2 cellular contexts compared by ENCODE assay signal in genomic region chr6:26159417-26160273, GRCh38.
TF ChIP-seq lines count a peak whose summit lies in the region.

No MANE protein-coding gene starts in this region.

TF ChIP-seq in K562, 482 proteins besides CTCF, POLR2A, EP300 and RAD21 (continued from another document and continues in another):
- TF ChIP-seq CHD7 (IDR thresholded peaks at IDR 0.05; ENCODE audit: low read depth, low read length) (no peak), JUNB (CRISPR knock-in tag; conservative IDR thresholded peaks at IDR 0.05) (no peak), HNRNPH1 (optimal IDR thresholded peaks at IDR 0.05; ENCODE audit: low read depth, low read length) (peak; percentile 48), SRSF3 (IDR thresholded peaks at IDR 0.05; ENCODE audit: insufficient read depth, low read length) (no peak), XRCC5 (IDR thresholded peaks at IDR 0.05; ENCODE audit: low read depth, low read length) (0 out of 2 replicates have a peak, but pooled peaks have one; percentile 34)

TF ChIP-seq in liver, 16 proteins besides CTCF, POLR2A, EP300 and RAD21 (continued from another document):
- TF ChIP-seq ZBTB33 (IDR thresholded peaks at IDR 0.05) (no peak), TAF1 (conservative IDR thresholded peaks at IDR 0.05) (no peak), HNF4G (IDR thresholded peaks at IDR 0.05) (no peak), YY1 (IDR thresholded peaks at IDR 0.05) (no peak), SP1 (IDR thresholded peaks at IDR 0.05) (no peak), ATF3 (IDR thresholded peaks at IDR 0.05) (no peak), FOXA2 (IDR thresholded peaks at IDR 0.05) (no peak), MAX (IDR thresholded peaks at IDR 0.05) (no peak), HNF4A (conservative IDR thresholded peaks at IDR 0.05) (no peak), EGR1 (IDR thresholded peaks at IDR 0.05; ENCODE audit: low read depth in 2 of 2) (no peak)
